8 cellular contexts compared by ENCODE assay signal in the genomic region with DNA sequence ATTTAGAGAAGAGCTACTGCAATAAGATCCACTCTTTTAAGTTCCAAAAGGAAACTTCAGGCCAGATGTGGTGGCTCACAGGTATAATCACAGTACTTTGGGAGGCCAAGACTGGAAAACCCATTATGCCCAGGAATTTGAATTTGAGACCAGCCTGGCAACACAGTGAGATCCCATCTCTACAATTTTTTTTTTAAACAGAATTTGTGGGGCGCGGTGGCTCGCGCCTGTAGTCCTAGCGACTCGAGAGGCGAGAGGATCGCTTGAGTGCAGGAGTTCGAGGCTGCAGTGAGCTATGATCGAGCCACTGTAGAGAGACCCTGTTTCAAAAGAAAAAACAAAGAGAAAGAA. TPM values are rescaled to one million over a fixed set of nuclear protein-coding genes. Genes with fewer than 3 reads are reported as not detected.
A peak's percentile ranks its signal among the peaks of the same experiment; 100 is the strongest.
DNase-seq lines count a peak whose midpoint lies in the region; ATAC-seq and TF ChIP-seq lines count a peak whose summit lies in the region.

No MANE protein-coding gene starts in this region.

- peak overlapping the region; percentile 84 for H3K27ac Mint-ChIP-seq in T-helper 2 cell treated with Interferon-gamma antibody and Interleukin-4, amounts not matched to agents 5 μg/mL and 100 μg/mL, for 36 hours
- peak overlapping the region; percentile 78 for H3K27ac Mint-ChIP-seq in activated naive CD8-positive, alpha-beta T cell treated with anti-CD3 and anti-CD28 coated beads, Interleukin-2, amount 10 ng/mL, durations not matched to agents 7 days and 5 days

- intact Hi-C loops in left lung (cut with DNase I) = no loop called here

- no peaks in the 10 kb centered on the region for H3K36me3 Mint-ChIP-seq in T-helper 2 cell treated with Interferon-gamma antibody and Interleukin-4, amounts not matched to agents 5 μg/mL and 100 μg/mL, for 36 hours (ENCODE audit: low read depth)
- peaks cover 1% of the 10 kb centered on the region for H3K36me3 Mint-ChIP-seq in activated naive CD8-positive, alpha-beta T cell treated with anti-CD3 and anti-CD28 coated beads, Interleukin-2, amount 10 ng/mL, durations not matched to agents 7 days and 5 days

- H3K27ac ChIP-seq in left lung = peak overlapping the region in 1 of 2 donors; percentile 90
- H3K27ac ChIP-seq in thymus (ENCODE audit: low read depth) = no peak overlapping the region

- H3K27me3 ChIP-seq in left lung (no peaks in the 10 kb centered on the region), thymus (ENCODE audit: control insufficient read depth, insufficient read depth) (no peaks in the 10 kb centered on the region)

- H3K4me1 ChIP-seq in left lung (peaks cover 5 to 33% of the 10 kb centered on the region in 2 donors), thymus (ENCODE audit: control insufficient read depth, insufficient read depth, low read length) (peaks cover 7% of the 10 kb centered on the region)

- POLR2A ChIA-PET in activated naive CD8-positive, alpha-beta T cell treated with anti-CD3 and anti-CD28 coated beads, Interleukin-2, amount 10 ng/mL, durations not matched to agents 7 days and 5 days (lab: Charles Lee) = interaction anchor here (0.6 to 1.3 kb wide), 3 partner anchors 96 to 137 kb away, joined by 3 to 6 read pairs (median 4); a partner anchor contains a TSS

- WGBS in thymus = 9% methylated on average over 10 of the region's 10 CpGs

- no peak for TF ChIP-seq CTCF in left lung (IDR thresholded peaks at IDR 0.05)

- no peaks in the 10 kb centered on the region for H3K36me3 ChIP-seq in left lung
- H3K36me3 ChIP-seq in thymus (ENCODE audit: control insufficient read depth, insufficient read depth) = no peaks in the 10 kb centered on the region

- no peaks in the 10 kb centered on the region for H3K9me3 Mint-ChIP-seq in T-helper 2 cell treated with Interferon-gamma antibody and Interleukin-4, amounts not matched to agents 5 μg/mL and 100 μg/mL, for 36 hours
- no peaks in the 10 kb centered on the region for H3K9me3 Mint-ChIP-seq in activated naive CD8-positive, alpha-beta T cell treated with anti-CD3 and anti-CD28 coated beads, Interleukin-2, amount 10 ng/mL, durations not matched to agents 7 days and 5 days

- no peak for ATAC-seq in activated naive CD8-positive, alpha-beta T cell treated with anti-CD3 and anti-CD28 coated beads, Interleukin-2, amount 10 ng/mL, durations not matched to agents 7 days and 5 days (ENCODE audit: low read depth)
- peak; percentile 2 for ATAC-seq in left lung
- no peak for ATAC-seq in HG03432 (IDR thresholded peaks at IDR 0.05; ENCODE audit: unreplicated experiment)

- no peaks in the 10 kb centered on the region for H3K9me3 ChIP-seq in left lung
- H3K9me3 ChIP-seq in thymus (ENCODE audit: control insufficient read depth) = no peaks in the 10 kb centered on the region

- peaks cover 17% of the 10 kb centered on the region for H3K4me1 Mint-ChIP-seq in T-helper 2 cell treated with Interferon-gamma antibody and Interleukin-4, amounts not matched to agents 5 μg/mL and 100 μg/mL, for 36 hours (ENCODE audit: low read depth)
- peaks cover 25% of the 10 kb centered on the region for H3K4me1 Mint-ChIP-seq in activated naive CD8-positive, alpha-beta T cell treated with anti-CD3 and anti-CD28 coated beads, Interleukin-2, amount 10 ng/mL, durations not matched to agents 7 days and 5 days

- DNase-seq in T-helper 2 cell treated with Interferon-gamma antibody and Interleukin-4, amounts not matched to agents 5 μg/mL and 100 μg/mL, for 36 hours (ENCODE audit: low spot score) = no peak
- no peak for DNase-seq in T-helper 2 cell
- no peak for DNase-seq in activated naive CD8-positive, alpha-beta T cell treated with anti-CD3 and anti-CD28 coated beads, Interleukin-2, amount 10 ng/mL, durations not matched to agents 7 days and 5 days
- DNase-seq in left lung = no peak
- DNase-seq in NCI-H748 treated with DMSO at 0.1 percent for 48 hours (lab: John Stamatoyannopoulos, UW) = no peak
- no peak for DNase-seq in DMS79 (lab: John Stamatoyannopoulos, UW)

- H3K27me3 Mint-ChIP-seq in T-helper 2 cell treated with Interferon-gamma antibody and Interleukin-4, amounts not matched to agents 5 μg/mL and 100 μg/mL, for 36 hours (ENCODE audit: low read depth) = no peaks in the 10 kb centered on the region
- H3K27me3 Mint-ChIP-seq in activated naive CD8-positive, alpha-beta T cell treated with anti-CD3 and anti-CD28 coated beads, Interleukin-2, amount 10 ng/mL, durations not matched to agents 7 days and 5 days = no peaks in the 10 kb centered on the region

- H3K4me3 Mint-ChIP-seq in T-helper 2 cell treated with Interferon-gamma antibody and Interleukin-4, amounts not matched to agents 5 μg/mL and 100 μg/mL, for 36 hours = peak overlapping the region; percentile 96
- peak overlapping the region; percentile 95 for H3K4me3 Mint-ChIP-seq in activated naive CD8-positive, alpha-beta T cell treated with anti-CD3 and anti-CD28 coated beads, Interleukin-2, amount 10 ng/mL, durations not matched to agents 7 days and 5 days

- H3K4me3 ChIP-seq in left lung (peak overlapping the region; percentile 78 to 98), thymus (ENCODE audit: low read length) (peak overlapping the region; percentile 92)

RNA-seq across cellular contexts. Expression of a gene that starts 0.8 kb away (rescaled TPM):
- 10 to 100 TPM; 22.3 to 23.6 TPM for total RNA-seq in activated naive CD8-positive, alpha-beta T cell treated with anti-CD3 and anti-CD28 coated beads, Interleukin-2, amount 10 ng/mL, durations not matched to agents 7 days and 5 days
- total RNA-seq in left lung = 10 to 100 TPM; 19.8 to 22.0 TPM
- 28.0 TPM for polyA plus RNA-seq in thymus

RNA-seq across cellular contexts. Expression of a gene that starts 58.1 kb away (rescaled TPM):
- total RNA-seq in activated naive CD8-positive, alpha-beta T cell treated with anti-CD3 and anti-CD28 coated beads, Interleukin-2, amount 10 ng/mL, durations not matched to agents 7 days and 5 days = 100 to 1,000 TPM; 125 to 137 TPM
- total RNA-seq in left lung = 100 to 1,000 TPM; 125 to 133 TPM
- 42.4 TPM for polyA plus RNA-seq in thymus
